ENCODE assay signal across 23 cellular contexts in the genomic region with DNA sequence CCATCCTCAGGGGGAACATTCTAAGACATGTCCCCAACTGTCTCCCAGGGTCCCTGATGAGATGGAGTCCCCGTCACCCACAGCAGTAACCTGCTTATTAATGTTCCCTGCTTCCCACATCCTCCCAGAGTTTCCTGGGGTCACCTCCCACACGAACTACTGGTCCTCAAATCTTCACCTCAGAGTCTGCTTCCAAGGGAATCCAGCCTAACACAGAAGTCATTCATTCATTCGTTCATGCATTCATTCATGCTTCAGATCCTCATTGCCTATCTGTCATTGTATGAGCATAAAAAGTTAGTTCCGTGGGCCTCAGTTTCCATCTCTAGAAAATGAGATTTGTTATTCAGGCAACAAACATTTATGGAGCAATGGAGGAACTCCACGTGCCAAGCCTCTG.
A peak's percentile ranks its signal among the peaks of the same experiment; 100 is the strongest.
DNase-seq lines count a peak whose midpoint lies in the region; ATAC-seq, FAIRE-seq and TF ChIP-seq lines count a peak whose summit lies in the region.
"Had no signal": no experiment of that assay in that cellular context is flagged by ENCODE, and none has a peak within 500 bp of the region (broad histone marks: within the 10 kb centered on the region; RNA-seq: fewer than 3 reads in every experiment).

No MANE protein-coding gene starts in this region.

- H4K8ac ChIP-seq in neuronal stem cell (ENCODE audit: low read depth, low read length) = no peak overlapping the region

- no peak overlapping the region for H4K91ac ChIP-seq in neuronal stem cell (ENCODE audit: low read depth, low read length, poor library complexity)

- no peaks in the 10 kb centered on the region for H3K9me1 ChIP-seq in K562 (ENCODE audit: control insufficient read depth, insufficient read depth, low read length)

- peak overlapping the region; percentile 59 for H3K27ac Mint-ChIP-seq in endothelial cell (ENCODE audit: unreplicated experiment)
- no peak overlapping the region for H3K27ac Mint-ChIP-seq in neural progenitor cell
- H3K27ac Mint-ChIP-seq: CD14-positive monocyte; CD8-positive, alpha-beta memory T cell had no signal

- H3K27me3 Mint-ChIP-seq in endothelial cell (ENCODE audit: unreplicated experiment) (peaks cover 10% of the 10 kb centered on the region), neural progenitor cell (ENCODE audit: insufficient read depth, low read depth) (peaks cover 43% of the 10 kb centered on the region)
- H3K27me3 Mint-ChIP-seq: CD4-positive, CD25-positive, alpha-beta regulatory T cell had no signal

- in situ Hi-C loops in K562 (cut with MboI) = no loop called here

- H2AK5ac ChIP-seq in neuronal stem cell (ENCODE audit: low read depth, low read length) = no peak overlapping the region

- intact Hi-C loops in K562 (cut with micrococcal nuclease) = no loop called here

- H3K36me3 ChIP-seq in K562 (ENCODE audit: control insufficient read depth, insufficient read depth, low read length) = no peaks in the 10 kb centered on the region
- H3K36me3 ChIP-seq in neural progenitor cell = no peaks in the 10 kb centered on the region
- no peaks in the 10 kb centered on the region for H3K36me3 ChIP-seq in neuronal stem cell (replicated peaks in 1 of 2; ENCODE audit: control insufficient read depth in 2 of 2, insufficient read depth in 2 of 2, low read length in 2 of 2)
- H3K36me3 ChIP-seq: BE2C, BLaER1 had no signal

- DNase-seq in K562 (ENCODE audit: extremely low read depth in 1 of 4, low spot score in 3 of 4) (no peak), endothelial cell (ENCODE audit: low spot score) (no peak), neural progenitor cell (ENCODE audit: low spot score) (no peak), neuronal stem cell (ENCODE audit: low spot score) (no peak), AML-193 (lab: John Stamatoyannopoulos, UW) (no peak), HuH-7 (ENCODE audit: low spot score) (no peak)
- DNase-seq: BE2C; C1 segment of cervical spinal cord; CD4-positive, alpha-beta memory T cell; CD4-positive, CD25-positive, alpha-beta regulatory T cell; CD8-positive, alpha-beta memory T cell; COR-L47; DMS79 treated with DMSO at 0.1 percent for 48 hours; GF-D8 had no signal

- H3K4me1 Mint-ChIP-seq in endothelial cell (ENCODE audit: unreplicated experiment) = no peaks in the 10 kb centered on the region
- H3K4me1 Mint-ChIP-seq in neural progenitor cell = peaks cover 34% of the 10 kb centered on the region
- H3K4me1 Mint-ChIP-seq: CD4-positive, alpha-beta memory T cell; CD8-positive, alpha-beta memory T cell had no signal

- FAIRE-seq in K562 (lab: Jason Lieb, UNC) = no peak
- FAIRE-seq: A549, G401.6, GM12891, GM18507 had no signal

- no peak for TF ChIP-seq POLR2A in K562 (conservative IDR thresholded peaks at IDR 0.05)

- H3K9me3 Mint-ChIP-seq in endothelial cell (ENCODE audit: unreplicated experiment) = no peaks in the 10 kb centered on the region
- H3K9me3 Mint-ChIP-seq in neural progenitor cell = peaks cover 2% of the 10 kb centered on the region
- H3K9me3 Mint-ChIP-seq: CD8-positive, alpha-beta memory T cell had no signal

- H3K4me3 Mint-ChIP-seq in endothelial cell (ENCODE audit: unreplicated experiment) = no peak overlapping the region
- peak overlapping the region; percentile 14 for H3K4me3 Mint-ChIP-seq in neural progenitor cell
- H3K4me3 Mint-ChIP-seq: CD14-positive monocyte; CD4-positive, alpha-beta memory T cell; CD4-positive, CD25-positive, alpha-beta regulatory T cell; CD8-positive, alpha-beta memory T cell had no signal

- no peak overlapping the region for H3K4me3 ChIP-seq in K562
- H3K4me3 ChIP-seq in neural progenitor cell = no peak overlapping the region
- H3K4me3 ChIP-seq in neuronal stem cell (ENCODE audit: low read length in 2 of 2) = no peak overlapping the region
- H3K4me3 ChIP-seq: A549, BLaER1 had no signal

- H3K79me2 ChIP-seq in K562 (ENCODE audit: control insufficient read depth, insufficient read depth, low read length) = no peaks in the 10 kb centered on the region
- no peaks in the 10 kb centered on the region for H3K79me2 ChIP-seq in neural progenitor cell (ENCODE audit: low read depth)

- no peak for TF ChIP-seq RAD21 in K562 (CRISPR knock-in tag; conservative IDR thresholded peaks at IDR 0.05 in 1 of 2, IDR thresholded peaks at IDR 0.05 in 1 of 2)

- H2BK120ac ChIP-seq in neuronal stem cell (ENCODE audit: low read depth, low read length) = no peak overlapping the region

- H4K20me1 ChIP-seq in K562 (replicated peaks; ENCODE audit: control insufficient read depth, insufficient read depth, low read length) (no peaks in the 10 kb centered on the region), neural progenitor cell (ENCODE audit: low read depth) (no peaks in the 10 kb centered on the region)
- H4K20me1 ChIP-seq: BLaER1 had no signal

- no peak overlapping the region for H3K4ac ChIP-seq in neuronal stem cell (ENCODE audit: low read length)

- H2BK5ac ChIP-seq in neuronal stem cell (ENCODE audit: low read length) = no peak overlapping the region

- ATAC-seq in K562 = no peak
- ATAC-seq in HG02763 (IDR thresholded peaks at IDR 0.05; ENCODE audit: unreplicated experiment) = no peak
- ATAC-seq: A549 had no signal

- no peak overlapping the region for H2AFZ ChIP-seq in K562 (ENCODE audit: low read depth, low read length)
- H2AFZ ChIP-seq in neural progenitor cell (replicated peaks) = no peak overlapping the region
- no peak overlapping the region for H2AFZ ChIP-seq in neuronal stem cell (ENCODE audit: low read length)

- H3K4me1 ChIP-seq in K562 (replicated peaks in 1 of 2; ENCODE audit: control insufficient read depth in 2 of 2, insufficient read depth in 2 of 2, low read length in 2 of 2) (peaks cover 19 to 23% of the 10 kb centered on the region in 2 experiments), neural progenitor cell (peaks cover 23% of the 10 kb centered on the region), neuronal stem cell (ENCODE audit: control insufficient read depth in 2 of 2, insufficient read depth in 1 of 2, low read depth in 1 of 2, low read length in 2 of 2) (peaks cover 12 to 14% of the 10 kb centered on the region in 2 donors)
- H3K4me1 ChIP-seq: A549 had no signal

- CTCF ChIA-PET in K562 (lab: Yijun Ruan, JAX; ENCODE audit: low intra/inter-chr PET ratio) = no interaction called here

- TF ChIP-seq CTCF in VCaP (conservative IDR thresholded peaks at IDR 0.05) (no peak), K562 (IDR thresholded peaks at IDR 0.05 in 2 of 3, conservative IDR thresholded peaks at IDR 0.05 in 1 of 3; ENCODE audit: insufficient read depth in 2 of 3, low read depth in 1 of 3, low read length in 3 of 3) (no peak), endothelial cell (IDR thresholded peaks at IDR 0.05; ENCODE audit: unreplicated experiment) (no peak), neural progenitor cell (IDR thresholded peaks at IDR 0.05) (no peak)

- H3F3A ChIP-seq in neural progenitor cell (ENCODE audit: low read depth) = no peaks in the 10 kb centered on the region

- H3K79me1 ChIP-seq in neuronal stem cell (ENCODE audit: low read depth, low read length) = no peaks in the 10 kb centered on the region

- no peak overlapping the region for H3K18ac ChIP-seq in neuronal stem cell (ENCODE audit: low read length)

- TF ChIP-seq EP300 in K562 (IDR thresholded peaks at IDR 0.05; ENCODE audit: low read length) = no peak

- POLR2A ChIA-PET in K562 (lab: Yijun Ruan, JAX) = interaction anchor here (1.2 to 1.4 kb wide), 2 partner anchors 9 to 10 kb away, joined by 5 read pairs; no protein-coding TSS in a partner anchor

- no peak overlapping the region for H2BK15ac ChIP-seq in neuronal stem cell (ENCODE audit: low read length)

- H3K9ac ChIP-seq in K562 (ENCODE audit: insufficient read depth in 1 of 2, low read depth in 2 of 2, low read length in 2 of 2) = no peak overlapping the region
- H3K9ac ChIP-seq in neural progenitor cell = no peak overlapping the region
- H3K9ac ChIP-seq in neuronal stem cell (ENCODE audit: low read depth, low read length, poor library complexity) = no peak overlapping the region
- H3K9ac ChIP-seq: BLaER1 had no signal

- H3K27ac ChIP-seq in VCaP (peak overlapping the region; percentile 66; the same call in 1 of the 2 replicates), K562 (ENCODE audit: extremely low read depth, low read depth, low read length) (no peak overlapping the region), neural progenitor cell (no peak overlapping the region), neuronal stem cell (replicated peaks; ENCODE audit: low read length) (no peak overlapping the region)
- H3K27ac ChIP-seq: 22Rv1, A549, BLaER1 had no signal

- H3K36me3 Mint-ChIP-seq in endothelial cell (ENCODE audit: low read depth, unreplicated experiment) = no peaks in the 10 kb centered on the region
- H3K36me3 Mint-ChIP-seq in neural progenitor cell = no peaks in the 10 kb centered on the region
- H3K36me3 Mint-ChIP-seq: CD14-positive monocyte; CD4-positive, alpha-beta memory T cell; CD8-positive, alpha-beta memory T cell had no signal

- H3K4me2 ChIP-seq in K562 (ENCODE audit: insufficient read depth, low read length) (no peak overlapping the region), neural progenitor cell (no peak overlapping the region), neuronal stem cell (ENCODE audit: insufficient read depth, low read length, poor library complexity, severe bottlenecking) (no peak overlapping the region)
- H3K4me2 ChIP-seq: A549, BLaER1 had no signal

- no peak overlapping the region for H2BK12ac ChIP-seq in neuronal stem cell (ENCODE audit: low read length)

- H3K14ac ChIP-seq in neuronal stem cell (ENCODE audit: low read length) = no peak overlapping the region

- no peaks in the 10 kb centered on the region for H3K9me3 ChIP-seq in K562 (replicated peaks; ENCODE audit: control insufficient read depth, insufficient read depth, low read depth, low read length)
- H3K9me3 ChIP-seq in neural progenitor cell (ENCODE audit: low read depth) = no peaks in the 10 kb centered on the region
- no peaks in the 10 kb centered on the region for H3K9me3 ChIP-seq in neuronal stem cell (replicated peaks in 1 of 2; ENCODE audit: control insufficient read depth in 2 of 2, insufficient read depth in 1 of 2, low read depth in 1 of 2, low read length in 2 of 2)
- H3K9me3 ChIP-seq: A549, BE2C, BLaER1 had no signal

- no TSS peak for BruUV-seq in K562 (replicated peaks; lab: Mats Ljungman, UMichigan)

- 44% methylated on average over 5 of the region's 5 CpGs for WGBS in K562 (ENCODE audit: insufficient coverage, low coverage, missing lambda C conversion rate)
- WGBS in neuronal stem cell (ENCODE audit: extremely low coverage in 2 of 2, insufficient read length in 2 of 2, insufficient replicate concordance in 1 of 2), 2 donors = no CpG with 5 or more reads among the region's 5 CpGs

- H3K23ac ChIP-seq in neuronal stem cell (ENCODE audit: low read depth, low read length, poor library complexity) = no peak overlapping the region

- no peaks in the 10 kb centered on the region for H3K27me3 ChIP-seq in K562 (ENCODE audit: control insufficient read depth in 2 of 2, insufficient read depth in 2 of 2, low read length in 2 of 2)
- peaks cover 87% of the 10 kb centered on the region for H3K27me3 ChIP-seq in neural progenitor cell
- H3K27me3 ChIP-seq in neuronal stem cell (ENCODE audit: control insufficient read depth in 3 of 3, insufficient read depth in 3 of 3, low read depth in 1 of 3, low read length in 3 of 3) = peaks cover 0 to 67% (median 0%) of the 10 kb centered on the region in 3 experiments
- H3K27me3 ChIP-seq: BE2C, BLaER1 had no signal

TF ChIP-seq in K562, 482 proteins besides CTCF, POLR2A, EP300 and RAD21 (continues in another document):
- TF ChIP-seq ZNF24 (IDR thresholded peaks at IDR 0.05) = peak; percentile 90
- TF ChIP-seq MXI1 (IDR thresholded peaks at IDR 0.05; ENCODE audit: low read depth, low read length) = no peak
